ENCODE assay signal across 7 cellular contexts in the genomic region with DNA sequence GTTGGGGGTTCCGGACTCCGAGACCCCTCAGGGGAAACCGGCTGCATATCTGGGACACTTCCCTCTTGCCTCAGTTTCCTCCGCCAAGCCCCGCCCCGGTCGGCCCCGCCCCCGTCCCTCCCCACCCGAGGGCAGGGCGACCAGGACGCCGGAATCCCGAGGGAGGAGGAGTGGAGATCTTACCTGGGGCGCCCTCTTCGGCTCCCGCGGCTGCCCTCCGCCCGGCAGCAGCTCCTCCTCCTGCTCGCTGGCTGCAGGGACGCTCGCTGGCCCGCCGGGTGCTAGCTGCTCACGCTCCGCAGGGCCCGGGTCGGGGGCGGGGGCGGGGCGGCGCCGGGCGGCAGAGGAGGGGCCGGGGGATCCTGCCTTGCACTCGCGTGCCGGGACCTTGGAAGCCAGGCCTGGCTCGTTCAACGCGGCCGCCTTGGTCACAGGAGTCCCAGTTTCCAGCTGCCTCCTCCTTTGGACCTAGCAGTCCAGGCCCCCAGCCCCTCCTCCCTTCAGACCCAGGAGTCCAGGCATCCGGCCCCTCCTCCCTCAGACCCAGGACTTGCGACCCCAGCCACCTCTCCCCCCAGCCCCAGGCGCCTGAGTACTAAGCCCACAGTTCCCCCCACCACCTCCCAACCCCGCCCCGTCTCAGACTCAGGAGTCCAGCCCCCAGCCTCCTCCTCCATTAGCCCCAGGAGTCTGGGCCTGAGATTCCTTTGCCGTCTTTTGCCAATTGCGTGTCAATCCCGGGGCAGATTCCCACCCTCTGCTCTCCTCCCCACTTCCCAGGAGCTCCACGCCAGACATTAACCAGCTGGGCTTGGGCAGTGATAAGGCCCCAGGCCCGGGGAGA. TPM values are rescaled to one million over a fixed set of nuclear protein-coding genes. Genes with fewer than 3 reads are reported as not detected.
DNase-seq lines count a peak whose midpoint lies in the region; ATAC-seq and TF ChIP-seq lines count a peak whose summit lies in the region.

A gene with protein sequence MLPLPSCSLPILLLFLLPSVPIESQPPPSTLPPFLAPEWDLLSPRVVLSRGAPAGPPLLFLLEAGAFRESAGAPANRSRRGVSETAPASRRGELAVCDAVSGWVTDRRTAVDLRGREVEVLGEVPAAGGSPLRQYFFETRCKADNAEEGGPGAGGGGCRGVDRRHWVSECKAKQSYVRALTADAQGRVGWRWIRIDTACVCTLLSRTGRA (minus strand): TSS at position 51 of the 844 bp plus-strand sequence. CDS start 2,821 bp downstream, outside the sequence.

- peaks cover 0 to 13% (median 6%) of the 10 kb centered on the region in 12 donors for H3K4me1 ChIP-seq in heart left ventricle

- no peak for TF ChIP-seq POLR2A in heart left ventricle (IDR thresholded peaks at IDR 0.05)

- H3K9me3 ChIP-seq in heart left ventricle = no peaks in the 10 kb centered on the region

- TF ChIP-seq CTCF in GM20000 (IDR thresholded peaks at IDR 0.05; ENCODE audit: extremely low read depth, missing control alignments) (no peak), heart left ventricle (IDR thresholded peaks at IDR 0.05) (no peak)

- ATAC-seq in heart left ventricle (peak in 3 of 4 donors; percentile 19 to 48 (median 44)), HG03521 (IDR thresholded peaks at IDR 0.05; ENCODE audit: unreplicated experiment) (no peak)

- H3K4me3 ChIP-seq in heart left ventricle (peak within 1 kb of the TSS in 10 of 12 donors; percentile 3 to 44 (median 28)), skeletal muscle cell (ENCODE audit: low read depth, low read length) (peak within 1 kb of the TSS; percentile 32)

- WGBS in heart left ventricle, 4 donors = 4 to 13% (median 5%) methylated on average over 10 to 53 of the region's 53 CpGs

- H3K27ac ChIP-seq in heart left ventricle = no peak within 1 kb of the TSS

- DNase-seq in GM20000 (ENCODE audit: low spot score) (peak; percentile 49), RPMI8226 (peak; percentile 21), heart left ventricle (no peak), skeletal muscle cell (ENCODE audit: low read depth) (no peak), mesenteric fat pad (ENCODE audit: low spot score) (no peak), amniotic stem cell (lab: John Stamatoyannopoulos, UW) (no peak)

- peaks cover 0 to 72% (median 20%) of the 10 kb centered on the region in 9 donors for H3K27me3 ChIP-seq in heart left ventricle

- intact Hi-C loops in heart left ventricle (cut with DNase I) = no loop called here

- no peaks in the 10 kb centered on the region for H3K36me3 ChIP-seq in heart left ventricle

RNA-seq across cellular contexts. Expression of the gene that starts here (rescaled TPM):
- total RNA-seq in heart left ventricle = not detected
- under 1 TPM in 1 of 2 donors, not detected in 1; 0.76 TPM for polyA plus RNA-seq in heart left ventricle
- total RNA-seq in mesenteric fat pad = not detected

Comparison
In these comparisons a context has a peak if more than half of its experiments do, and no peak if none do; other contexts are left out.
1. Peak in ATAC-seq and H3K4me3 ChIP-seq in heart left ventricle; RNA of the gene not detected or under 1 TPM.
2. DNase-seq: peak in GM20000 (single experiment) and RPMI8226 (single experiment); none in heart left ventricle (0 of 5), skeletal muscle cell (single experiment), mesenteric fat pad (single experiment) and amniotic stem cell (single experiment).